Comparison of ENCODE assay signal across 1 cellular context in the genomic region with DNA sequence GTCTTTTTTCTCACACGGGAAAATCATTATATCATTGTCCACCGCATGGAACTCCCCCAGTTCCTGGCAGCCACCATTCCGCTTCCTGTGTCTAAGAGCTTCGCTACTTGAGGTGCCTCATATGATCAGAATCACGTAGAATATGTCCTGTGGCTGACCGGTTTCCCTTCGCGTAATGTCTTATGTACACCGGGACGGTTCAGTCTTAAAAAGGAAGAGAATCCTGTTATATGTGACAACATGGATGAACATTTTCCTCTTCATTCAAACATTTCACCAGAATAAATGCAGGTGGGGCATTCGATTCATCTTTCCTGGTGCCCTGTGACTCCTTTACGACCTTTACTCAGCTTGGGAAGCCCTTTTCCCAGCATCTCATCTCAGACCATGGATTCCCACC.
TF ChIP-seq lines count a peak whose summit lies in the region.

No MANE protein-coding gene starts in this region.

TF ChIP-seq in GM23338, 12 proteins besides CTCF, POLR2A, EP300 and RAD21 (continued from another document):
- TF ChIP-seq STAT1 (IDR thresholded peaks at IDR 0.05; ENCODE audit: unreplicated experiment) (no peak), JUNB (IDR thresholded peaks at IDR 0.05; ENCODE audit: unreplicated experiment) (no peak), EZH2phosphoT487 (IDR thresholded peaks at IDR 0.05; ENCODE audit: unreplicated experiment) (no peak)
- TF ChIP-seq, protein P1, sequence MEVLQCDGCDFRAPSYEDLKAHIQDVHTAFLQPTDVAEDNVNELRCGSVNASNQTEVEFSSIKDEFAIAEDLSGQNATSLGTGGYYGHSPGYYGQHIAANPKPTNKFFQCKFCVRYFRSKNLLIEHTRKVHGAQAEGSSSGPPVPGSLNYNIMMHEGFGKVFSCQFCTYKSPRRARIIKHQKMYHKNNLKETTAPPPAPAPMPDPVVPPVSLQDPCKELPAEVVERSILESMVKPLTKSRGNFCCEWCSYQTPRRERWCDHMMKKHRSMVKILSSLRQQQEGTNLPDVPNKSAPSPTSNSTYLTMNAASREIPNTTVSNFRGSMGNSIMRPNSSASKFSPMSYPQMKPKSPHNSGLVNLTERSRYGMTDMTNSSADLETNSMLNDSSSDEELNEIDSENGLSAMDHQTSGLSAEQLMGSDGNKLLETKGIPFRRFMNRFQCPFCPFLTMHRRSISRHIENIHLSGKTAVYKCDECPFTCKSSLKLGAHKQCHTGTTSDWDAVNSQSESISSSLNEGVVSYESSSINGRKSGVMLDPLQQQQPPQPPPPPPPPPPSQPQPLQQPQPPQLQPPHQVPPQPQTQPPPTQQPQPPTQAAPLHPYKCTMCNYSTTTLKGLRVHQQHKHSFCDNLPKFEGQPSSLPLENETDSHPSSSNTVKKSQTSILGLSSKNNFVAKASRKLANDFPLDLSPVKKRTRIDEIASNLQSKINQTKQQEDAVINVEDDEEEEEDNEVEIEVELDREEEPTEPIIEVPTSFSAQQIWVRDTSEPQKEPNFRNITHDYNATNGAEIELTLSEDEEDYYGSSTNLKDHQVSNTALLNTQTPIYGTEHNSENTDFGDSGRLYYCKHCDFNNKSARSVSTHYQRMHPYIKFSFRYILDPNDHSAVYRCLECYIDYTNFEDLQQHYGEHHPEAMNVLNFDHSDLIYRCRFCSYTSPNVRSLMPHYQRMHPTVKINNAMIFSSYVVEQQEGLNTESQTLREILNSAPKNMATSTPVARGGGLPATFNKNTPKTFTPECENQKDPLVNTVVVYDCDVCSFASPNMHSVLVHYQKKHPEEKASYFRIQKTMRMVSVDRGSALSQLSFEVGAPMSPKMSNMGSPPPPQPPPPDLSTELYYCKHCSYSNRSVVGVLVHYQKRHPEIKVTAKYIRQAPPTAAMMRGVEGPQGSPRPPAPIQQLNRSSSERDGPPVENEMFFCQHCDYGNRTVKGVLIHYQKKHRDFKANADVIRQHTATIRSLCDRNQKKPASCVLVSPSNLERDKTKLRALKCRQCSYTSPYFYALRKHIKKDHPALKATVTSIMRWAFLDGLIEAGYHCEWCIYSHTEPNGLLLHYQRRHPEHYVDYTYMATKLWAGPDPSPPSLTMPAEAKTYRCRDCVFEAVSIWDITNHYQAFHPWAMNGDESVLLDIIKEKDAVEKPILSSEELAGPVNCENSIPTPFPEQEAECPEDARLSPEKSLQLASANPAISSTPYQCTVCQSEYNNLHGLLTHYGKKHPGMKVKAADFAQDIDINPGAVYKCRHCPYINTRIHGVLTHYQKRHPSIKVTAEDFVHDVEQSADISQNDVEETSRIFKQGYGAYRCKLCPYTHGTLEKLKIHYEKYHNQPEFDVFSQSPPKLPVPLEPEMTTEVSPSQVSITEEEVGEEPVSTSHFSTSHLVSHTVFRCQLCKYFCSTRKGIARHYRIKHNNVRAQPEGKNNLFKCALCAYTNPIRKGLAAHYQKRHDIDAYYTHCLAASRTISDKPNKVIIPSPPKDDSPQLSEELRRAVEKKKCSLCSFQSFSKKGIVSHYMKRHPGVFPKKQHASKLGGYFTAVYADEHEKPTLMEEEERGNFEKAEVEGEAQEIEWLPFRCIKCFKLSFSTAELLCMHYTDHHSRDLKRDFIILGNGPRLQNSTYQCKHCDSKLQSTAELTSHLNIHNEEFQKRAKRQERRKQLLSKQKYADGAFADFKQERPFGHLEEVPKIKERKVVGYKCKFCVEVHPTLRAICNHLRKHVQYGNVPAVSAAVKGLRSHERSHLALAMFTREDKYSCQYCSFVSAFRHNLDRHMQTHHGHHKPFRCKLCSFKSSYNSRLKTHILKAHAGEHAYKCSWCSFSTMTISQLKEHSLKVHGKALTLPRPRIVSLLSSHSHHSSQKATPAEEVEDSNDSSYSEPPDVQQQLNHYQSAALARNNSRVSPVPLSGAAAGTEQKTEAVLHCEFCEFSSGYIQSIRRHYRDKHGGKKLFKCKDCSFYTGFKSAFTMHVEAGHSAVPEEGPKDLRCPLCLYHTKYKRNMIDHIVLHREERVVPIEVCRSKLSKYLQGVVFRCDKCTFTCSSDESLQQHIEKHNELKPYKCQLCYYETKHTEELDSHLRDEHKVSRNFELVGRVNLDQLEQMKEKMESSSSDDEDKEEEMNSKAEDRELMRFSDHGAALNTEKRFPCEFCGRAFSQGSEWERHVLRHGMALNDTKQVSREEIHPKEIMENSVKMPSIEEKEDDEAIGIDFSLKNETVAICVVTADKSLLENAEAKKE (CRISPR knock-in tag; IDR thresholded peaks at IDR 0.05) = no peak
TF ChIP-seq in GM23338: peak in this region for 0.
